ENCODE assay signal across 18 cellular contexts in the genomic region with DNA sequence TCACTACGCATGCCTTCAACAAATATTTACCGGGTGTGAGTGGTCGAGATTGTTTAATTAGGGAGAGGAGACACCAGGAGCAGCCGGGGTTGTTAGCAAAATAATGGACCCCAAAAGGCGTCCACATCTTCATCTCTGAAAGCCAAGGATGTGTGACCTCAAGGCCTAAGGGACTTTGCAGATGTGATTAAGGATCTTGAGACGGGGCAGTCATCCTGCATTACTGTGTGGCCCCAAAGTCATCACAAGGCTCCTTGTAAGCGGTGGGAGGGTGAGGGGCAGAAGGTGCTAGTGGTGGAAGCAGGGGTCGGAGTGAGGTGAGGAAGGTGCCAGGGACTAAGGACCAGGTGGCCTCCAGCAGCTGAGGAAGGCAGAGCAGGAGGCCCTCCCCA.
DNase-seq lines count a peak whose midpoint lies in the region; ATAC-seq, FAIRE-seq and TF ChIP-seq lines count a peak whose summit lies in the region.
"Had no signal": no experiment of that assay in that cellular context is flagged by ENCODE, and none has a peak within 500 bp of the region (broad histone marks: within the 10 kb centered on the region; RNA-seq: fewer than 3 reads in every experiment).

No MANE protein-coding gene starts in this region.

- H3K27me3 Mint-ChIP-seq in progenitor cell of endocrine pancreas = peaks cover 4% of the 10 kb centered on the region

- H3K4me1 Mint-ChIP-seq in progenitor cell of endocrine pancreas (ENCODE audit: low read depth) = peaks cover 45% of the 10 kb centered on the region
- H3K4me1 Mint-ChIP-seq in stimulated activated effector memory CD8-positive, alpha-beta T cell treated with anti-CD3 and anti-CD28 coated beads, Interleukin-12 subunit alpha, Interleukin-12 subunit beta, amount 100 ng/mL, for 72 hours = peaks cover 5% of the 10 kb centered on the region
- H3K4me1 Mint-ChIP-seq: T-cell had no signal

- intact Hi-C loops in HCT116 (cut with micrococcal nuclease) = loop anchor here (10.0 kb wide), 1 partner anchor 81 kb away; the partner anchor contains the start of gene CELSR1

- ATAC-seq in HCT116 = no peak
- no peak for ATAC-seq in RWPE2 (ENCODE audit: low read depth)
- ATAC-seq in stimulated activated effector memory CD8-positive, alpha-beta T cell treated with anti-CD3 and anti-CD28 coated beads, Interleukin-12 subunit alpha, Interleukin-12 subunit beta, amount 100 ng/mL, for 72 hours = no peak
- ATAC-seq: K562, SK-N-SH treated with all-trans-retinoic acid at 6 μM for 48 hours, T-cell had no signal

- H4K20me1 ChIP-seq in HCT116 (ENCODE audit: insufficient read depth) (no peaks in the 10 kb centered on the region), keratinocyte (ENCODE audit: control insufficient read depth, extremely low read depth, insufficient read depth, low read length) (peaks cover 4% of the 10 kb centered on the region)

- H3K27ac Mint-ChIP-seq in progenitor cell of endocrine pancreas = peak overlapping the region; percentile 92
- no peak overlapping the region for H3K27ac Mint-ChIP-seq in stimulated activated effector memory CD8-positive, alpha-beta T cell treated with anti-CD3 and anti-CD28 coated beads, Interleukin-12 subunit alpha, Interleukin-12 subunit beta, amount 100 ng/mL, for 72 hours
- H3K27ac Mint-ChIP-seq: T-cell had no signal

- dilution Hi-C loops in keratinocyte (cut with MboI; ENCODE audit: extremely low pct_ligation_motif_present, low sequenced_read_pairs) = no loop called here

- no TSS peak for BruUV-seq in HCT116 (replicated peaks; lab: Mats Ljungman, UMichigan)

- no peak overlapping the region for H2AFZ ChIP-seq in HCT116 (ENCODE audit: low read depth, low read length, poor library complexity, severe bottlenecking)
- no peak overlapping the region for H2AFZ ChIP-seq in keratinocyte (ENCODE audit: control insufficient read depth, low read length)

- H3K27me3 ChIP-seq in HCT116 (ENCODE audit: insufficient read depth, low read length) (no peaks in the 10 kb centered on the region), RWPE2 (ENCODE audit: insufficient read depth, poor library complexity, severe bottlenecking) (no peaks in the 10 kb centered on the region), keratinocyte (ENCODE audit: control insufficient read depth, extremely low read depth, insufficient read depth, low read length) (no peaks in the 10 kb centered on the region)

- no peaks in the 10 kb centered on the region for H3K9me3 ChIP-seq in HCT116 (ENCODE audit: control insufficient read depth in 1 of 2, insufficient read depth in 1 of 2, low read depth in 1 of 2, low read length in 2 of 2)
- no peaks in the 10 kb centered on the region for H3K9me3 ChIP-seq in RWPE2 (ENCODE audit: severe bottlenecking)
- H3K9me3 ChIP-seq in keratinocyte (ENCODE audit: control insufficient read depth, low read depth, low read length) = no peaks in the 10 kb centered on the region
- H3K9me3 ChIP-seq: HAP-1 had no signal

- no peak for TF ChIP-seq POLR2A in HCT116 (IDR thresholded peaks at IDR 0.05; ENCODE audit: borderline replicate concordance, extremely low read depth, insufficient read depth, insufficient read length)

- peak overlapping the region; percentile 15 for H3K4me3 Mint-ChIP-seq in progenitor cell of endocrine pancreas (ENCODE audit: low read depth)
- H3K4me3 Mint-ChIP-seq in stimulated activated effector memory CD8-positive, alpha-beta T cell treated with anti-CD3 and anti-CD28 coated beads, Interleukin-12 subunit alpha, Interleukin-12 subunit beta, amount 100 ng/mL, for 72 hours = no peak overlapping the region
- H3K4me3 Mint-ChIP-seq: T-cell had no signal

- DNase-seq in HCT116 (ENCODE audit: low read depth, low spot score) (no peak), RWPE2 (ENCODE audit: low spot score) (no peak), keratinocyte (ENCODE audit: low read depth, low spot score) (no peak), progenitor cell of endocrine pancreas (ENCODE audit: low spot score, unreplicated experiment) (no peak), NCI-H2171 (lab: John Stamatoyannopoulos, UW) (no peak), NCI-H82 treated with DMSO at 0.1 percent for 48 hours (lab: John Stamatoyannopoulos, UW; ENCODE audit: unreplicated experiment) (no peak)
- no peak for DNase-seq in stimulated activated effector memory CD8-positive, alpha-beta T cell treated with anti-CD3 and anti-CD28 coated beads, Interleukin-12 subunit alpha, Interleukin-12 subunit beta, amount 100 ng/mL, for 72 hours (ENCODE audit: low spot score in 2 of 2)
- DNase-seq: AML-193; GDM1; NCI-H1436; NCI-H2029; NCI-H446; NK-92 treated with Interleukin-12 subunit alpha and Interleukin-12 subunit beta, amount 100 ng/mL, for 24 hours; SIG-M5; T-cell had no signal

- H3K4me1 ChIP-seq in HCT116 (ENCODE audit: control insufficient read depth in 1 of 2, insufficient read depth in 2 of 2, low read length in 2 of 2) (peaks cover 17 to 80% of the 10 kb centered on the region in 2 experiments), RWPE2 (ENCODE audit: insufficient read depth, poor library complexity, severe bottlenecking) (peaks cover 66% of the 10 kb centered on the region), keratinocyte (ENCODE audit: control insufficient read depth, extremely low read depth, insufficient read depth, low read length) (peaks cover 76% of the 10 kb centered on the region)
- H3K4me1 ChIP-seq: HAP-1 had no signal

- H3K79me2 ChIP-seq in HCT116 (ENCODE audit: insufficient read depth, low read length) (no peaks in the 10 kb centered on the region), keratinocyte (ENCODE audit: control insufficient read depth, insufficient read depth, low read length) (peaks cover 35% of the 10 kb centered on the region)

- H3K27ac ChIP-seq in HCT116 (ENCODE audit: low read depth, low read length) (no peak overlapping the region), RWPE2 (ENCODE audit: poor library complexity, severe bottlenecking) (peak overlapping the region; percentile 72), keratinocyte (ENCODE audit: control insufficient read depth, insufficient read depth, low read length) (peak overlapping the region; percentile 95)

- no peaks in the 10 kb centered on the region for H3K9me3 Mint-ChIP-seq in progenitor cell of endocrine pancreas (ENCODE audit: low read depth)
- no peaks in the 10 kb centered on the region for H3K9me3 Mint-ChIP-seq in stimulated activated effector memory CD8-positive, alpha-beta T cell treated with anti-CD3 and anti-CD28 coated beads, Interleukin-12 subunit alpha, Interleukin-12 subunit beta, amount 100 ng/mL, for 72 hours
- H3K9me3 Mint-ChIP-seq: T-cell had no signal

- peaks cover 4% of the 10 kb centered on the region for H3K36me3 Mint-ChIP-seq in progenitor cell of endocrine pancreas (ENCODE audit: insufficient read depth)
- H3K36me3 Mint-ChIP-seq in stimulated activated effector memory CD8-positive, alpha-beta T cell treated with anti-CD3 and anti-CD28 coated beads, Interleukin-12 subunit alpha, Interleukin-12 subunit beta, amount 100 ng/mL, for 72 hours = no peaks in the 10 kb centered on the region
- H3K36me3 Mint-ChIP-seq: T-cell had no signal

- RAD21 ChIA-PET in HCT116 (lab: Charles Lee; ENCODE audit: low non-redundant PET in 1 of 2, low total read pairs in 2 of 2, uncharacterized antibody in 2 of 2, unreplicated experiment in 2 of 2) = no interaction called here

- no peak for FAIRE-seq in keratinocyte (lab: Jason Lieb, UNC)
- FAIRE-seq: K562 had no signal

- no peaks in the 10 kb centered on the region for H3K9me2 ChIP-seq in HCT116 (ENCODE audit: insufficient read depth)

- H3K4me3 ChIP-seq in HCT116 (replicated peaks in 1 of 2; ENCODE audit: low read depth in 1 of 2, low read length in 2 of 2) (no peak overlapping the region), RWPE2 (ENCODE audit: severe bottlenecking) (no peak overlapping the region), keratinocyte (ENCODE audit: control insufficient read depth in 2 of 3, extremely low read depth in 1 of 3, insufficient read depth in 2 of 3, low read depth in 1 of 3, low read length in 3 of 3) (no peak overlapping the region)
- H3K4me3 ChIP-seq: HAP-1, K562 had no signal

- TF ChIP-seq CTCF in HCT116 (IDR thresholded peaks at IDR 0.05 in 2 of 3, conservative IDR thresholded peaks at IDR 0.05 in 1 of 3; ENCODE audit: borderline replicate concordance in 1 of 3, insufficient read depth in 1 of 3, low read depth in 2 of 3, low read length in 2 of 3) (no peak), RWPE2 (IDR thresholded peaks at IDR 0.05; ENCODE audit: poor library complexity, severe bottlenecking) (no peak), keratinocyte (optimal IDR thresholded peaks at IDR 0.05 in 1 of 3, IDR thresholded peaks at IDR 0.05 in 1 of 3, conservative IDR thresholded peaks at IDR 0.05 in 1 of 3; ENCODE audit: extremely low read depth in 1 of 3, insufficient read depth in 2 of 3, low read length in 3 of 3) (no peak), progenitor cell of endocrine pancreas (IDR thresholded peaks at IDR 0.05; ENCODE audit: unreplicated experiment) (no peak)

- 0 out of 2 replicates have a peak overlapping the region, but pooled peaks have one; percentile 40 for H3K9ac ChIP-seq in HCT116 (ENCODE audit: low read length)
- peak overlapping the region; percentile 81 for H3K9ac ChIP-seq in keratinocyte (ENCODE audit: control insufficient read depth, extremely low read depth, insufficient read depth, low read length)

- H3K4me2 ChIP-seq in HCT116 (ENCODE audit: low read length) (peak overlapping the region; percentile 78), keratinocyte (ENCODE audit: control insufficient read depth, extremely low read depth, insufficient read depth, low read depth, low read length) (peak overlapping the region; percentile 72)

- CTCF ChIA-PET in HCT116 (lab: Charles Lee) = no interaction called here

- no peak for TF ChIP-seq RAD21 in HCT116 (IDR thresholded peaks at IDR 0.05; ENCODE audit: low read depth)

- H3K9me1 ChIP-seq in keratinocyte (ENCODE audit: control insufficient read depth, extremely low read depth, insufficient read depth, low read length) = peaks cover 11% of the 10 kb centered on the region

- POLR2A ChIA-PET in HCT116 (lab: Charles Lee) = no interaction called here

- no peaks in the 10 kb centered on the region for H3K36me3 ChIP-seq in HCT116 (ENCODE audit: control insufficient read depth in 1 of 2, insufficient read depth in 2 of 2, low read length in 2 of 2)
- peaks cover 10% of the 10 kb centered on the region; the same call in 1 of the 2 replicates for H3K36me3 ChIP-seq in RWPE2 (ENCODE audit: low read depth)
- H3K36me3 ChIP-seq in keratinocyte (ENCODE audit: control insufficient read depth in 2 of 2, extremely low read depth in 1 of 2, insufficient read depth in 2 of 2, low read length in 2 of 2) = peaks cover 8 to 16% of the 10 kb centered on the region in 2 experiments
- H3K36me3 ChIP-seq: HAP-1 had no signal

TF ChIP-seq in HCT116, 20 proteins besides CTCF, POLR2A, EP300 and RAD21 (continues in another document):
- TF ChIP-seq TCF7L2 (IDR thresholded peaks at IDR 0.05; ENCODE audit: borderline replicate concordance, extremely low read depth, insufficient read depth, insufficient read length) (no peak), EGR1 (IDR thresholded peaks at IDR 0.05; ENCODE audit: low read depth) (no peak), SIN3A (IDR thresholded peaks at IDR 0.05; ENCODE audit: low read depth) (no peak), YY1 (IDR thresholded peaks at IDR 0.05; ENCODE audit: extremely low read depth, insufficient replicate concordance, low read depth, low read length) (no peak), SP1 (IDR thresholded peaks at IDR 0.05; ENCODE audit: low read depth) (no peak), POLR2AphosphoS5 (IDR thresholded peaks at IDR 0.05; ENCODE audit: low read depth, low read length) (no peak)
